In the genomic region with DNA sequence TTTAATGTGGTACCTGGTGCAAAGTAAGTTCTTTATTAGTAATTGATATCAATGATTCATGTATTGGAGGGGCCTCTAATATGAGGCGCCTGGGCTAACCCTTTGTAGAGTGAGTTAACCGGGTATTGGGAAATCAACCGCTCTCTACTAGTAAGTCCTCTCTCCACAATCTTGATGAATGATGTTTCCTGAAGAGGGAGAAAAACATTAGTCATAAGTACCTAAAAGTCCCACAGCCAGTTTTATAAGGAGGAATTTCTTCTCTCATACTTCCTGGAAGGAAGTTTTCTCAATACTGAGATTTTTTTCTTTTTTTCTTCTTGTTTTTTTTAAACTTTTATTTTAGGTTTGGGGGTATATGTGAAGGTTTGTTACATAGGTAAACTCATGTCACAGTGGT, we compare ENCODE assay signal across 16 cellular contexts.
A peak's percentile ranks its signal among the peaks of the same experiment; 100 is the strongest.
DNase-seq lines count a peak whose midpoint lies in the region; ATAC-seq and TF ChIP-seq lines count a peak whose summit lies in the region.
"Had no signal": no experiment of that assay in that cellular context is flagged by ENCODE, and none has a peak within 500 bp of the region (broad histone marks: within the 10 kb centered on the region; RNA-seq: fewer than 3 reads in every experiment).

No MANE protein-coding gene starts in this region.

- TF ChIP-seq CTCF in PC-9 (conservative IDR thresholded peaks at IDR 0.05) (no peak), lower lobe of right lung (IDR thresholded peaks at IDR 0.05) (no peak)

- DNase-seq in Caki2 (ENCODE audit: low read depth): peak; percentile 12
- DNase-seq in PC-9: peak in 1 of 2 experiments; percentile 95
- peak; percentile 68 for DNase-seq in epithelial cell of prostate (ENCODE audit: low read depth, low spot score)
- no peak for DNase-seq in lower lobe of right lung
- DNase-seq in neuronal stem cell (ENCODE audit: low spot score): no peak
- DNase-seq in NCI-H1694 treated with DMSO at 0.1 percent for 48 hours (lab: John Stamatoyannopoulos, UW): no peak
- DNase-seq in NCI-H146 (lab: John Stamatoyannopoulos, UW): no peak
- DNase-seq: DND-41; dorsolateral prefrontal cortex; gastrocnemius medialis; H9; NCI-H1092 treated with DMSO at 0.1 percent for 48 hours; stimulated activated naive CD4-positive, alpha-beta T cell had no signal

- intact Hi-C loops in PC-9 (cut with micrococcal nuclease; ENCODE audit: unreplicated experiment): loop anchor here (2.0 kb wide), 1 partner anchor 52 kb away; no protein-coding TSS in a partner anchor
- intact Hi-C loops in lower lobe of right lung (cut with DNase I): no loop called here

- H3K18ac ChIP-seq in neuronal stem cell (ENCODE audit: low read length): no peak overlapping the region

- H4K91ac ChIP-seq in neuronal stem cell (ENCODE audit: low read depth, low read length, poor library complexity): no peak overlapping the region

- no peaks in the 10 kb centered on the region for H3K79me1 ChIP-seq in neuronal stem cell (ENCODE audit: low read depth, low read length)

- H2BK15ac ChIP-seq in neuronal stem cell (ENCODE audit: low read length): no peak overlapping the region

- POLR2A ChIA-PET in PC-9 (lab: Charles Lee; ENCODE audit: unreplicated experiment): no interaction called here

- CTCF ChIA-PET in PC-9 (lab: Charles Lee): no interaction called here

- ATAC-seq in lower lobe of right lung (peak; percentile 56 to 91), HG02981 (IDR thresholded peaks at IDR 0.05; ENCODE audit: unreplicated experiment) (no peak)
- ATAC-seq: gastrocnemius medialis, WTC11 had no signal

- no peak overlapping the region for H3K4ac ChIP-seq in neuronal stem cell (ENCODE audit: low read length)

- H3K9ac ChIP-seq in neuronal stem cell (ENCODE audit: low read depth, low read length, poor library complexity): no peak overlapping the region
- H3K9ac ChIP-seq: BLaER1 treated with 17β-estradiol and CSF1 and Interleukin-3, amounts not matched to agents 10 nM and 100 nM had no signal

- no peak overlapping the region for H3K4me3 ChIP-seq in PC-9
- H3K4me3 ChIP-seq in lower lobe of right lung: no peak overlapping the region
- no peak overlapping the region for H3K4me3 ChIP-seq in neuronal stem cell (ENCODE audit: low read length in 2 of 2)
- H3K4me3 ChIP-seq: BLaER1 treated with 17β-estradiol and CSF1 and Interleukin-3, amounts not matched to agents 10 nM and 100 nM; dorsolateral prefrontal cortex; gastrocnemius medialis had no signal

- H3K4me2 ChIP-seq in PC-9: 0 out of 2 replicates have a peak overlapping the region, but pooled peaks have one; percentile 4
- H3K4me2 ChIP-seq in neuronal stem cell (ENCODE audit: insufficient read depth, low read length, poor library complexity, severe bottlenecking): no peak overlapping the region
- H3K4me2 ChIP-seq: BLaER1 treated with 17β-estradiol and CSF1 and Interleukin-3, amounts not matched to agents 10 nM and 100 nM had no signal

- H3K9me3 ChIP-seq in PC-9 (ENCODE audit: insufficient read depth, low read depth): no peaks in the 10 kb centered on the region; the same call in none of the 2 replicates
- H3K9me3 ChIP-seq in lower lobe of right lung: no peaks in the 10 kb centered on the region
- no peaks in the 10 kb centered on the region for H3K9me3 ChIP-seq in neuronal stem cell (replicated peaks in 1 of 2; ENCODE audit: control insufficient read depth in 2 of 2, insufficient read depth in 1 of 2, low read depth in 1 of 2, low read length in 2 of 2)
- H3K9me3 ChIP-seq: gastrocnemius medialis had no signal

- no TSS peak for BruUV-seq in PC-9 (replicated peaks; lab: Mats Ljungman, UMichigan)

- H4K8ac ChIP-seq in neuronal stem cell (ENCODE audit: low read depth, low read length): no peak overlapping the region

- H2BK12ac ChIP-seq in neuronal stem cell (ENCODE audit: low read length): no peak overlapping the region

- in situ Hi-C loops in Caki2 (cut with HindIII; ENCODE audit: low pct_unique_long_range_greater_than_20kb, low sequenced_read_pairs): no loop called here

- H4K20me1 ChIP-seq in PC-9 (ENCODE audit: insufficient read depth): no peaks in the 10 kb centered on the region
- H4K20me1 ChIP-seq: BLaER1 treated with 17β-estradiol and CSF1 and Interleukin-3, amounts not matched to agents 10 nM and 100 nM had no signal

- H2BK5ac ChIP-seq in neuronal stem cell (ENCODE audit: low read length): no peak overlapping the region

- no peak overlapping the region for H2BK120ac ChIP-seq in neuronal stem cell (ENCODE audit: low read depth, low read length)

- H3K4me1 ChIP-seq in PC-9 (replicated peaks; ENCODE audit: insufficient read depth): peaks cover 47% of the 10 kb centered on the region
- H3K4me1 ChIP-seq in lower lobe of right lung: no peaks in the 10 kb centered on the region
- no peaks in the 10 kb centered on the region for H3K4me1 ChIP-seq in neuronal stem cell (ENCODE audit: control insufficient read depth in 2 of 2, insufficient read depth in 1 of 2, low read depth in 1 of 2, low read length in 2 of 2)
- H3K4me1 ChIP-seq: gastrocnemius medialis had no signal

- H2AK5ac ChIP-seq in neuronal stem cell (ENCODE audit: low read depth, low read length): no peak overlapping the region

- H3F3A ChIP-seq in PC-9 (ENCODE audit: insufficient read depth, low read depth): peaks cover 31% of the 10 kb centered on the region; the same call in 1 of the 2 replicates

- H3K23ac ChIP-seq in neuronal stem cell (ENCODE audit: low read depth, low read length, poor library complexity): no peak overlapping the region

- no peaks in the 10 kb centered on the region for H3K79me2 ChIP-seq in PC-9 (ENCODE audit: low read depth)

- H3K27me3 ChIP-seq in PC-9 (ENCODE audit: insufficient read depth, low read depth): no peaks in the 10 kb centered on the region
- H3K27me3 ChIP-seq in lower lobe of right lung (ENCODE audit: low read depth): no peaks in the 10 kb centered on the region
- H3K27me3 ChIP-seq in neuronal stem cell (ENCODE audit: control insufficient read depth in 3 of 3, insufficient read depth in 3 of 3, low read depth in 1 of 3, low read length in 3 of 3): no peaks in the 10 kb centered on the region
- H3K27me3 ChIP-seq: gastrocnemius medialis had no signal

- H3K14ac ChIP-seq in neuronal stem cell (ENCODE audit: low read length): no peak overlapping the region

- peak overlapping the region; percentile 60 for H3K27ac ChIP-seq in PC-9
- H3K27ac ChIP-seq in epithelial cell of prostate: peak overlapping the region; percentile 77
- no peak overlapping the region for H3K27ac ChIP-seq in lower lobe of right lung
- H3K27ac ChIP-seq in neuronal stem cell (replicated peaks; ENCODE audit: low read length): no peak overlapping the region
- H3K27ac ChIP-seq: BLaER1 treated with 17β-estradiol and CSF1 and Interleukin-3, amounts not matched to agents 10 nM and 100 nM; dorsolateral prefrontal cortex; gastrocnemius medialis had no signal

- H3K36me3 ChIP-seq in PC-9 (ENCODE audit: low read depth): no peaks in the 10 kb centered on the region
- H3K36me3 ChIP-seq in lower lobe of right lung: no peaks in the 10 kb centered on the region
- no peaks in the 10 kb centered on the region for H3K36me3 ChIP-seq in neuronal stem cell (replicated peaks in 1 of 2; ENCODE audit: control insufficient read depth in 2 of 2, insufficient read depth in 2 of 2, low read length in 2 of 2)
- H3K36me3 ChIP-seq: BLaER1 treated with 17β-estradiol and CSF1 and Interleukin-3, amounts not matched to agents 10 nM and 100 nM; gastrocnemius medialis had no signal

- no peak overlapping the region for H2AFZ ChIP-seq in PC-9
- H2AFZ ChIP-seq in neuronal stem cell (ENCODE audit: low read length): no peak overlapping the region

- no CpG with 5 or more reads among the region's 3 CpGs for WGBS in neuronal stem cell (ENCODE audit: extremely low coverage in 2 of 2, insufficient read length in 2 of 2, insufficient replicate concordance in 1 of 2), 2 donors

- no peaks in the 10 kb centered on the region for H3K9me2 ChIP-seq in PC-9 (ENCODE audit: insufficient read depth)

Comparison
In these comparisons a context has a peak if more than half of its experiments do, and no peak if none do; other contexts are left out.
1. DNase-seq: peak in Caki2 (single experiment) and epithelial cell of prostate (single experiment); none in lower lobe of right lung (single experiment), neuronal stem cell (single experiment), NCI-H1694 treated with DMSO at 0.1 percent for 48 hours (single experiment) and NCI-H146 (single experiment).
2. H3K27ac ChIP-seq: peak in PC-9 (single experiment) and epithelial cell of prostate (single experiment); none in lower lobe of right lung (single experiment) and neuronal stem cell (single experiment).